1 cellular context compared by ENCODE assay signal in the genomic region with DNA sequence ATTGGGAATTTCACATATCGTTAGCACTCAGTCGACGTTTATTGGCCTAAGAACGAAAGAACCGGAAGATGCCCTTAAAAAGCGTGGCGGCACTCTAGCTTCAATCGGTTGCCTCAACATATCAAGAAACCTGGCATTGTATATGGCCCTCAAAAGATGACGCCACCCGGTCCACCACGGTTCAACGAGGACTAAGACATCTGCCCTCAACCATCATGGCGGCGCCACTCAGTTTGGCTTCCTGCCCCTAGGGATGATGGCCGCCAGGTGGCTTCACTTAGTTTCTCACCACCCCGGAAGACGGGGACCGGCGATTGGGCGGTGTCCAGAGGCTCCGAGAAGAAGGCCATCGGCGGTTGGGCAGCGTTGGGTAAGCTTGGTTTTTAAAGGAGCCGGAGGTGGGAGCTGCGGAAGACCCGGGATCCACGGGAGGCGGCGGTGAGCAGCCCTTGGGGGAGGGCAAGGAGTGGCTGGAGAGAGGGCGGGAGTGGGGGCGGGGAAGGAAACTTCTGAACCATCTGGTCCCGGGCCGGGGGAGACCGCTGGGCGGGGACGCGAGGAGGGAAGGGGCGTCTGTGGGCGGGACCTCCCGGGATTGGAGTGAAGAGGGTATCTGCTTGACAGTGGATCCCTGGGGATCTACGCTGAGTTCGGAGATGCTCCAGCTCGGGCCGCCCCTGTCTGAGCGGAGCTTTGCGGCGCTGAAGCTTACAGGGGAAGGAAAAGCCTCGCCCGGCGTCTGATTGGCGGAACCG.
A peak's percentile ranks its signal among the peaks of the same experiment; 100 is the strongest.
TF ChIP-seq lines count a peak whose summit lies in the region.

Gene PRR14 (plus strand): TSS at position 592 of the 755 bp plus-strand sequence. CDS start 686 bp downstream, outside the sequence.

TF ChIP-seq in HepG2, 621 proteins besides CTCF, POLR2A, EP300 and RAD21 (continued from another document and continues in another):
- 0 out of 2 replicates have a peak, but pooled peaks have one; percentile 25 for TF ChIP-seq ZSCAN29 (CRISPR knock-in tag; conservative IDR thresholded peaks at IDR 0.05)
- TF ChIP-seq ZNF207 (IDR thresholded peaks at IDR 0.05; ENCODE audit: borderline replicate concordance) = no peak
- no peak for TF ChIP-seq SMAD3 (CRISPR knock-in tag; IDR thresholded peaks at IDR 0.05)
- no peak for TF ChIP-seq RERE (CRISPR knock-in tag; IDR thresholded peaks at IDR 0.05; ENCODE audit: low read depth)
- peak; percentile 88; the same call in 1 of the 2 replicates for TF ChIP-seq ZNF790 (CRISPR knock-in tag; IDR thresholded peaks at IDR 0.05; ENCODE audit: borderline replicate concordance)
- TF ChIP-seq RORA (CRISPR knock-in tag; IDR thresholded peaks at IDR 0.05) = no peak
- TF ChIP-seq ZNF704 (CRISPR knock-in tag; IDR thresholded peaks at IDR 0.05; ENCODE audit: borderline replicate concordance) = no peak; the same call in 1 of the 2 replicates
- no peak for TF ChIP-seq SMAD9 (CRISPR knock-in tag; IDR thresholded peaks at IDR 0.05)
- TF ChIP-seq YEATS4 (CRISPR knock-in tag; IDR thresholded peaks at IDR 0.05; ENCODE audit: borderline replicate concordance) = peak; percentile 72
- TF ChIP-seq ZSCAN12 (CRISPR knock-in tag; IDR thresholded peaks at IDR 0.05) = no peak
- TF ChIP-seq ZNF766 (CRISPR knock-in tag; IDR thresholded peaks at IDR 0.05; ENCODE audit: borderline replicate concordance) = 0 out of 2 replicates have a peak, but pooled peaks have one; percentile 26
- no peak for TF ChIP-seq PHF8 (CRISPR knock-in tag; IDR thresholded peaks at IDR 0.05)
- TF ChIP-seq ZNF251 (CRISPR knock-in tag; IDR thresholded peaks at IDR 0.05) = no peak
- TF ChIP-seq NPAS2 (CRISPR knock-in tag; IDR thresholded peaks at IDR 0.05; ENCODE audit: borderline replicate concordance) = no peak
- TF ChIP-seq CBX2 (IDR thresholded peaks at IDR 0.05; ENCODE audit: low read depth, low read length) = no peak
- no peak for TF ChIP-seq CBX2 (CRISPR knock-in tag; IDR thresholded peaks at IDR 0.05; ENCODE audit: low read depth)
- TF ChIP-seq ZNF878 (CRISPR knock-in tag; IDR thresholded peaks at IDR 0.05) = no peak
- TF ChIP-seq TGIF2 (CRISPR knock-in tag; IDR thresholded peaks at IDR 0.05) = no peak
- TF ChIP-seq, protein P1, sequence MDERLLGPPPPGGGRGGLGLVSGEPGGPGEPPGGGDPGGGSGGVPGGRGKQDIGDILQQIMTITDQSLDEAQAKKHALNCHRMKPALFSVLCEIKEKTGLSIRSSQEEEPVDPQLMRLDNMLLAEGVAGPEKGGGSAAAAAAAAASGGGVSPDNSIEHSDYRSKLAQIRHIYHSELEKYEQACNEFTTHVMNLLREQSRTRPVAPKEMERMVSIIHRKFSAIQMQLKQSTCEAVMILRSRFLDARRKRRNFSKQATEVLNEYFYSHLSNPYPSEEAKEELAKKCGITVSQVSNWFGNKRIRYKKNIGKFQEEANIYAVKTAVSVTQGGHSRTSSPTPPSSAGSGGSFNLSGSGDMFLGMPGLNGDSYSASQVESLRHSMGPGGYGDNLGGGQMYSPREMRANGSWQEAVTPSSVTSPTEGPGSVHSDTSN (CRISPR knock-in tag; IDR thresholded peaks at IDR 0.05) = no peak
- peak; percentile 52 for TF ChIP-seq ZNF230 (CRISPR knock-in tag; IDR thresholded peaks at IDR 0.05)
- TF ChIP-seq, protein P2, sequence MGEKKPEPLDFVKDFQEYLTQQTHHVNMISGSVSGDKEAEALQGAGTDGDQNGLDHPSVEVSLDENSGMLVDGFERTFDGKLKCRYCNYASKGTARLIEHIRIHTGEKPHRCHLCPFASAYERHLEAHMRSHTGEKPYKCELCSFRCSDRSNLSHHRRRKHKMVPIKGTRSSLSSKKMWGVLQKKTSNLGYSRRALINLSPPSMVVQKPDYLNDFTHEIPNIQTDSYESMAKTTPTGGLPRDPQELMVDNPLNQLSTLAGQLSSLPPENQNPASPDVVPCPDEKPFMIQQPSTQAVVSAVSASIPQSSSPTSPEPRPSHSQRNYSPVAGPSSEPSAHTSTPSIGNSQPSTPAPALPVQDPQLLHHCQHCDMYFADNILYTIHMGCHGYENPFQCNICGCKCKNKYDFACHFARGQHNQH (CRISPR knock-in tag; IDR thresholded peaks at IDR 0.05) = peak; percentile 60
- no peak; the same call in 1 of the 2 replicates for TF ChIP-seq BCL3 (CRISPR knock-in tag; IDR thresholded peaks at IDR 0.05)
- no peak for TF ChIP-seq FOXJ3 (CRISPR knock-in tag; IDR thresholded peaks at IDR 0.05; ENCODE audit: borderline replicate concordance)
- no peak for TF ChIP-seq REXO4 (CRISPR knock-in tag; IDR thresholded peaks at IDR 0.05; ENCODE audit: borderline replicate concordance)
- no peak for TF ChIP-seq STAT5B (CRISPR knock-in tag; IDR thresholded peaks at IDR 0.05)
- TF ChIP-seq ZNF746 (CRISPR knock-in tag; IDR thresholded peaks at IDR 0.05) = peak; percentile 99; the same call in 1 of the 2 replicates
- no peak for TF ChIP-seq AHR (CRISPR knock-in tag; IDR thresholded peaks at IDR 0.05)
- TF ChIP-seq, protein P3, sequence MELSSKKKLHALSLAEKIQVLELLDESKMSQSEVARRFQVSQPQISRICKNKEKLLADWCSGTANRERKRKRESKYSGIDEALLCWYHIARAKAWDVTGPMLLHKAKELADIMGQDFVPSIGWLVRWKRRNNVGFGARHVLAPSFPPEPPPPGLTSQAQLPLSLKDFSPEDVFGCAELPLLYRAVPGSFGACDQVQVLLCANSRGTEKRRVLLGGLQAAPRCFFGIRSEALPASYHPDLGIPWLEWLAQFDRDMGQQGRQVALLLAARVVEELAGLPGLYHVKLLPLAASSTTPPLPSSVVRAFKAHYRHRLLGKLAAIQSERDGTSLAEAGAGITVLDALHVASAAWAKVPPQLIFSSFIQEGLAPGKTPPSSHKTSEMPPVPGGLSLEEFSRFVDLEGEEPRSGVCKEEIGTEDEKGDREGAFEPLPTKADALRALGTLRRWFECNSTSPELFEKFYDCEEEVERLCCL (CRISPR knock-in tag; IDR thresholded peaks at IDR 0.05; ENCODE audit: borderline replicate concordance) = no peak
- TF ChIP-seq SALL1 (CRISPR knock-in tag; IDR thresholded peaks at IDR 0.05) = peak; percentile 2; the same call in 1 of the 2 replicates
- TF ChIP-seq TCF12 (IDR thresholded peaks at IDR 0.05) = no peak
- no peak; the same call in none of the 2 replicates for TF ChIP-seq TCF12 (CRISPR knock-in tag; IDR thresholded peaks at IDR 0.05)
- TF ChIP-seq, protein P4, sequence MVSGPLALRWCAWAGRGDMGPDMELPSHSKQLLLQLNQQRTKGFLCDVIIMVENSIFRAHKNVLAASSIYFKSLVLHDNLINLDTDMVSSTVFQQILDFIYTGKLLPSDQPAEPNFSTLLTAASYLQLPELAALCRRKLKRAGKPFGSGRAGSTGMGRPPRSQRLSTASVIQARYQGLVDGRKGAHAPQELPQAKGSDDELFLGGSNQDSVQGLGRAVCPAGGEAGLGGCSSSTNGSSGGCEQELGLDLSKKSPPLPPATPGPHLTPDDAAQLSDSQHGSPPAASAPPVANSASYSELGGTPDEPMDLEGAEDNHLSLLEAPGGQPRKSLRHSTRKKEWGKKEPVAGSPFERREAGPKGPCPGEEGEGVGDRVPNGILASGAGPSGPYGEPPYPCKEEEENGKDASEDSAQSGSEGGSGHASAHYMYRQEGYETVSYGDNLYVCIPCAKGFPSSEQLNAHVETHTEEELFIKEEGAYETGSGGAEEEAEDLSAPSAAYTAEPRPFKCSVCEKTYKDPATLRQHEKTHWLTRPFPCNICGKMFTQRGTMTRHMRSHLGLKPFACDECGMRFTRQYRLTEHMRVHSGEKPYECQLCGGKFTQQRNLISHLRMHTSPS (CRISPR knock-in tag; IDR thresholded peaks at IDR 0.05; ENCODE audit: low read depth) = no peak
- no peak; the same call in 1 of the 2 replicates for TF ChIP-seq ZC3H4 (CRISPR knock-in tag; IDR thresholded peaks at IDR 0.05; ENCODE audit: borderline replicate concordance)
- TF ChIP-seq ZNF234 (CRISPR knock-in tag; conservative IDR thresholded peaks at IDR 0.05) = no peak
- TF ChIP-seq, protein P5, sequence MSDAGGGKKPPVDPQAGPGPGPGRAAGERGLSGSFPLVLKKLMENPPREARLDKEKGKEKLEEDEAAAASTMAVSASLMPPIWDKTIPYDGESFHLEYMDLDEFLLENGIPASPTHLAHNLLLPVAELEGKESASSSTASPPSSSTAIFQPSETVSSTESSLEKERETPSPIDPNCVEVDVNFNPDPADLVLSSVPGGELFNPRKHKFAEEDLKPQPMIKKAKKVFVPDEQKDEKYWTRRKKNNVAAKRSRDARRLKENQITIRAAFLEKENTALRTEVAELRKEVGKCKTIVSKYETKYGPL (CRISPR knock-in tag; IDR thresholded peaks at IDR 0.05) = no peak
- TF ChIP-seq ZNF737 (CRISPR knock-in tag; IDR thresholded peaks at IDR 0.05; ENCODE audit: borderline replicate concordance) = no peak
- TF ChIP-seq ZNF3 (CRISPR knock-in tag; IDR thresholded peaks at IDR 0.05) = no peak
- TF ChIP-seq, protein P6, sequence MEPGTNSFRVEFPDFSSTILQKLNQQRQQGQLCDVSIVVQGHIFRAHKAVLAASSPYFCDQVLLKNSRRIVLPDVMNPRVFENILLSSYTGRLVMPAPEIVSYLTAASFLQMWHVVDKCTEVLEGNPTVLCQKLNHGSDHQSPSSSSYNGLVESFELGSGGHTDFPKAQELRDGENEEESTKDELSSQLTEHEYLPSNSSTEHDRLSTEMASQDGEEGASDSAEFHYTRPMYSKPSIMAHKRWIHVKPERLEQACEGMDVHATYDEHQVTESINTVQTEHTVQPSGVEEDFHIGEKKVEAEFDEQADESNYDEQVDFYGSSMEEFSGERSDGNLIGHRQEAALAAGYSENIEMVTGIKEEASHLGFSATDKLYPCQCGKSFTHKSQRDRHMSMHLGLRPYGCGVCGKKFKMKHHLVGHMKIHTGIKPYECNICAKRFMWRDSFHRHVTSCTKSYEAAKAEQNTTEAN (CRISPR knock-in tag; conservative IDR thresholded peaks at IDR 0.05) = no peak
- peak; percentile 99 for TF ChIP-seq IRF1 (CRISPR knock-in tag; IDR thresholded peaks at IDR 0.05; ENCODE audit: low read depth)
- no peak for TF ChIP-seq BRCA1 (CRISPR knock-in tag; IDR thresholded peaks at IDR 0.05)
